ENCODE assay signal across 13 cellular contexts in genomic region chr20:57618766-57619052, GRCh38. TPM values are rescaled to one million over a fixed set of nuclear protein-coding genes. Genes with fewer than 3 reads are reported as not detected.
A peak's percentile ranks its signal among the peaks of the same experiment; 100 is the strongest.
DNase-seq lines count a peak whose midpoint lies in the region; ATAC-seq and TF ChIP-seq lines count a peak whose summit lies in the region.
"Had no signal": no experiment of that assay in that cellular context is flagged by ENCODE, and none has a peak within 500 bp of the region (broad histone marks: within the 10 kb centered on the region; RNA-seq: fewer than 3 reads in every experiment).

No MANE protein-coding gene starts in this region.

- no peaks in the 10 kb centered on the region for H3K9me3 ChIP-seq in smooth muscle cell (replicated peaks; ENCODE audit: low read depth)

- H3K4me3 Mint-ChIP-seq in T-helper 1 cell treated with Interleukin-12 subunit alpha and Interleukin-12 subunit beta and Interleukin-4 antibody, amounts not matched to agents 30 μg/mL and 1 μg/mL, for 36 hours, result peak overlapping the region; percentile 81
- peak overlapping the region; percentile 70 for H3K4me3 Mint-ChIP-seq in activated naive CD8-positive, alpha-beta T cell treated with anti-CD3 and anti-CD28 coated beads for 36 hours
- H3K4me3 Mint-ChIP-seq in osteocyte (ENCODE audit: unreplicated experiment), result no peak overlapping the region

- no peak overlapping the region for H3K4me3 ChIP-seq in foreskin fibroblast (ENCODE audit: low read depth in 1 of 2, low read length in 2 of 2)
- H3K4me3 ChIP-seq in smooth muscle cell, result no peak overlapping the region

- H3K4me1 ChIP-seq in smooth muscle cell (ENCODE audit: low read depth), result no peaks in the 10 kb centered on the region
- H3K4me1 ChIP-seq: parathyroid adenoma had no signal

- no peak overlapping the region for H3K4me2 ChIP-seq in smooth muscle cell

- no peak overlapping the region for H2AFZ ChIP-seq in smooth muscle cell (ENCODE audit: low read depth)
- H2AFZ ChIP-seq: parathyroid adenoma had no signal

- peaks cover 4% of the 10 kb centered on the region for H3K36me3 Mint-ChIP-seq in T-helper 1 cell treated with Interleukin-12 subunit alpha and Interleukin-12 subunit beta and Interleukin-4 antibody, amounts not matched to agents 30 μg/mL and 1 μg/mL, for 36 hours (ENCODE audit: low read depth)
- peaks cover under 1% of the 10 kb centered on the region for H3K36me3 Mint-ChIP-seq in activated naive CD8-positive, alpha-beta T cell treated with anti-CD3 and anti-CD28 coated beads for 36 hours
- H3K36me3 Mint-ChIP-seq in osteocyte (ENCODE audit: unreplicated experiment), result no peaks in the 10 kb centered on the region

- H3K9ac ChIP-seq in smooth muscle cell (ENCODE audit: low read depth), result no peak overlapping the region
- H3K9ac ChIP-seq: parathyroid adenoma had no signal

- H4K20me1 ChIP-seq in smooth muscle cell (ENCODE audit: low read depth), result no peaks in the 10 kb centered on the region

- H3K27ac Mint-ChIP-seq in T-helper 1 cell treated with Interleukin-12 subunit alpha and Interleukin-12 subunit beta and Interleukin-4 antibody, amounts not matched to agents 30 μg/mL and 1 μg/mL, for 36 hours, result peak overlapping the region; percentile 89
- peak overlapping the region; percentile 93 for H3K27ac Mint-ChIP-seq in activated naive CD8-positive, alpha-beta T cell treated with anti-CD3 and anti-CD28 coated beads for 36 hours
- H3K27ac Mint-ChIP-seq in osteocyte (ENCODE audit: unreplicated experiment), result no peak overlapping the region

- ATAC-seq in HG02642 (IDR thresholded peaks at IDR 0.05; ENCODE audit: poor library complexity, unreplicated experiment) (peak; percentile 2), GM18873 (IDR thresholded peaks at IDR 0.05; ENCODE audit: low FRiP score, unreplicated experiment) (no peak)

- no peaks in the 10 kb centered on the region for H3K36me3 ChIP-seq in smooth muscle cell (ENCODE audit: low read depth)

- peaks cover 45% of the 10 kb centered on the region for H3K4me1 Mint-ChIP-seq in T-helper 1 cell treated with Interleukin-12 subunit alpha and Interleukin-12 subunit beta and Interleukin-4 antibody, amounts not matched to agents 30 μg/mL and 1 μg/mL, for 36 hours (ENCODE audit: low read depth)
- H3K4me1 Mint-ChIP-seq in activated naive CD8-positive, alpha-beta T cell treated with anti-CD3 and anti-CD28 coated beads for 36 hours, result peaks cover 54% of the 10 kb centered on the region
- H3K4me1 Mint-ChIP-seq in osteocyte (ENCODE audit: unreplicated experiment), result no peaks in the 10 kb centered on the region

- peaks cover 34% of the 10 kb centered on the region for H3K27me3 Mint-ChIP-seq in T-helper 1 cell treated with Interleukin-12 subunit alpha and Interleukin-12 subunit beta and Interleukin-4 antibody, amounts not matched to agents 30 μg/mL and 1 μg/mL, for 36 hours (ENCODE audit: low read depth)
- no peaks in the 10 kb centered on the region for H3K27me3 Mint-ChIP-seq in activated naive CD8-positive, alpha-beta T cell treated with anti-CD3 and anti-CD28 coated beads for 36 hours
- peaks cover 39% of the 10 kb centered on the region for H3K27me3 Mint-ChIP-seq in osteocyte (ENCODE audit: unreplicated experiment)

- no peaks in the 10 kb centered on the region for H3F3A ChIP-seq in smooth muscle cell (ENCODE audit: low read depth)

- no peak for TF ChIP-seq CTCF in osteocyte (IDR thresholded peaks at IDR 0.05)
- no peak for TF ChIP-seq CTCF in foreskin fibroblast (IDR thresholded peaks at IDR 0.05; ENCODE audit: low read depth, low read length)
- no peak for TF ChIP-seq CTCF in smooth muscle cell (IDR thresholded peaks at IDR 0.05; ENCODE audit: borderline replicate concordance, insufficient read depth, poor library complexity, severe bottlenecking)

- H3K27me3 ChIP-seq in smooth muscle cell (ENCODE audit: low read depth), result peaks cover 4% of the 10 kb centered on the region

- no peaks in the 10 kb centered on the region for H3K79me2 ChIP-seq in smooth muscle cell (ENCODE audit: low read depth)
- H3K79me2 ChIP-seq: parathyroid adenoma had no signal

- no peak overlapping the region for H3K27ac ChIP-seq in smooth muscle cell (ENCODE audit: low read depth)
- H3K27ac ChIP-seq: 22Rv1, parathyroid adenoma had no signal

- DNase-seq in T-helper 1 cell, result no peak
- DNase-seq in activated naive CD8-positive, alpha-beta T cell treated with anti-CD3 and anti-CD28 coated beads for 36 hours, result no peak
- peak; percentile 75 for DNase-seq in osteocyte (ENCODE audit: extremely low spot score, unreplicated experiment)
- DNase-seq in foreskin fibroblast, result no peak
- DNase-seq in smooth muscle cell (lab: John Stamatoyannopoulos, UW; ENCODE audit: unreplicated experiment), result no peak
- DNase-seq: cortex of kidney, NCI-H345 had no signal

- WGBS in smooth muscle cell (ENCODE audit: low lambda C conversion rate), result 95% methylated on average over 6 of the region's 6 CpGs

- peaks cover 2% of the 10 kb centered on the region for H3K9me3 Mint-ChIP-seq in T-helper 1 cell treated with Interleukin-12 subunit alpha and Interleukin-12 subunit beta and Interleukin-4 antibody, amounts not matched to agents 30 μg/mL and 1 μg/mL, for 36 hours
- H3K9me3 Mint-ChIP-seq in activated naive CD8-positive, alpha-beta T cell treated with anti-CD3 and anti-CD28 coated beads for 36 hours, result no peaks in the 10 kb centered on the region
- H3K9me3 Mint-ChIP-seq in osteocyte (ENCODE audit: unreplicated experiment), result no peaks in the 10 kb centered on the region

RNA-seq across cellular contexts. Expression of gene ZBP1, which starts 1.5 kb away (rescaled TPM):
- 1 to 10 TPM in 1 of 2 experiments, under 1 TPM in 1; 0.68 to 1.2 TPM for total RNA-seq in activated naive CD8-positive, alpha-beta T cell treated with anti-CD3 and anti-CD28 coated beads for 36 hours
- not detected in 2 replicates for total RNA-seq in osteocyte
- total RNA-seq in smooth muscle cell, result not detected in 2 replicates
- 0.50 TPM in 1 of 2 replicates, not detected in the other for polyA plus RNA-seq in smooth muscle cell
- total RNA-seq: fibroblast of villous mesenchyme had no signal

RNA-seq across cellular contexts. Expression of gene PCK1, which starts 57.8 kb away (rescaled TPM):
- not detected for total RNA-seq in activated naive CD8-positive, alpha-beta T cell treated with anti-CD3 and anti-CD28 coated beads for 36 hours
- total RNA-seq in osteocyte (not detected in 2 replicates), smooth muscle cell (not detected in 2 replicates)
- polyA plus RNA-seq in smooth muscle cell, result not detected in 2 replicates
- total RNA-seq: fibroblast of villous mesenchyme had no signal
